Comparison of ENCODE assay signal across 15 cellular contexts in the genomic region with DNA sequence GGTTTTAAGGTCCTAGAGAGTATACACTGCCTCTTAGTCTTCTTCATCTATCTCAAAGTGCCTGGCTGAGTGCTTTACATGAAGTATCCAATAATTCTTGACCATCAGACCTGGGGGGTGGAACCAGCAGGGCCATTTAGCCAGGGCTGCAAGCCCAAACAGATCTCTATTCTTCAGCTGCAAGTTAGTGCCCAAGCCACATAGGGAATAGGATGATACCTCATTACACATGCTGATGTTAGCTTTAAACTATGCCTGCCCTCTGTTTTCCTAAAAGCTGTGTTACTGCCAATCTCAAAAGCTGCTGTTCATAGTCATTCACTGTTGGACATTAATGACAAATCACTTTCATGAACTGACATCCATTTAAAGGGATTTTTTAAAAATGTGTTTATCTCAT. TPM values are rescaled to one million over a fixed set of nuclear protein-coding genes. Genes with fewer than 3 reads are reported as not detected.
DNase-seq lines count a peak whose midpoint lies in the region; ATAC-seq and TF ChIP-seq lines count a peak whose summit lies in the region.
"Had no signal": no experiment of that assay in that cellular context is flagged by ENCODE, and none has a peak within 500 bp of the region (broad histone marks: within the 10 kb centered on the region; RNA-seq: fewer than 3 reads in every experiment).

No MANE protein-coding gene starts in this region.

- no peak for TF ChIP-seq CTCF in natural killer cell (IDR thresholded peaks at IDR 0.05)

- no peak overlapping the region for H3K4me3 Mint-ChIP-seq in activated T-cell treated with anti-CD3 and anti-CD28 coated beads, Interleukin-2, amount 50 U/mL, for 24 hours
- peak overlapping the region; percentile 32 for H3K4me3 Mint-ChIP-seq in activated T-helper 1 cell treated with anti-CD3 and anti-CD28 coated beads, Interleukin-12 subunit alpha, Interleukin-12 subunit beta, Interleukin-2, Interleukin-4 antibody, amounts not matched to agents 30 ng/mL and 10 ng/mL and 1 ng/mL, durations not matched to agents 14 hours and 24 hours and 36 hours
- peak overlapping the region; percentile 75 for H3K4me3 Mint-ChIP-seq in natural killer cell
- H3K4me3 Mint-ChIP-seq: neural crest cell had no signal

- no peaks in the 10 kb centered on the region for H3K36me3 Mint-ChIP-seq in activated T-cell treated with anti-CD3 and anti-CD28 coated beads, Interleukin-2, amount 50 U/mL, for 24 hours (ENCODE audit: low read depth)
- H3K36me3 Mint-ChIP-seq in activated T-helper 1 cell treated with anti-CD3 and anti-CD28 coated beads, Interleukin-12 subunit alpha, Interleukin-12 subunit beta, Interleukin-2, Interleukin-4 antibody, amounts not matched to agents 30 ng/mL and 10 ng/mL and 1 ng/mL, durations not matched to agents 14 hours and 24 hours and 36 hours (ENCODE audit: low read depth) = peaks cover 6% of the 10 kb centered on the region
- no peaks in the 10 kb centered on the region for H3K36me3 Mint-ChIP-seq in natural killer cell

- H3K79me2 ChIP-seq in mesendoderm (ENCODE audit: control insufficient read depth, insufficient read depth, low read length) = no peaks in the 10 kb centered on the region

- no peak overlapping the region for H3K4ac ChIP-seq in mesendoderm (ENCODE audit: low read depth, low read length)

- no peak overlapping the region for H3K9ac ChIP-seq in mesendoderm (ENCODE audit: low read length)

- intact Hi-C loops in activated T-helper 1 cell treated with anti-CD3 and anti-CD28 coated beads, Interleukin-12 subunit alpha, Interleukin-12 subunit beta, Interleukin-2, Interleukin-4 antibody, amounts not matched to agents 30 ng/mL and 10 ng/mL and 1 ng/mL, durations not matched to agents 14 hours and 24 hours and 36 hours (cut with micrococcal nuclease) = loop anchor here (5.0 kb wide), 2 partner anchors 306 to 479 kb away; no protein-coding TSS in a partner anchor
- intact Hi-C loops in natural killer cell (cut with micrococcal nuclease) = loop anchor here (5.0 kb wide), 1 partner anchor 54 kb away; no protein-coding TSS in a partner anchor

- H2BK120ac ChIP-seq in mesendoderm (ENCODE audit: low read depth, low read length) = no peak overlapping the region

- H3K27ac ChIP-seq in mesendoderm (ENCODE audit: low read depth, low read length) = no peak overlapping the region
- H3K27ac ChIP-seq: gastrocnemius medialis had no signal

- no peaks in the 10 kb centered on the region for H3K36me3 ChIP-seq in mesendoderm (ENCODE audit: control insufficient read depth, insufficient read depth, low read length)
- H3K36me3 ChIP-seq: gastrocnemius medialis had no signal

- H3K4me1 ChIP-seq in mesendoderm (ENCODE audit: control insufficient read depth, low read depth, low read length) = no peaks in the 10 kb centered on the region
- H3K4me1 ChIP-seq: gastrocnemius medialis had no signal

- H3K27ac Mint-ChIP-seq in activated T-cell treated with anti-CD3 and anti-CD28 coated beads, Interleukin-2, amount 50 U/mL, for 24 hours = peak overlapping the region; percentile 88
- peak overlapping the region; percentile 85 for H3K27ac Mint-ChIP-seq in activated T-helper 1 cell treated with anti-CD3 and anti-CD28 coated beads, Interleukin-12 subunit alpha, Interleukin-12 subunit beta, Interleukin-2, Interleukin-4 antibody, amounts not matched to agents 30 ng/mL and 10 ng/mL and 1 ng/mL, durations not matched to agents 14 hours and 24 hours and 36 hours
- peak overlapping the region; percentile 83 to 91 for H3K27ac Mint-ChIP-seq in natural killer cell

- H2BK15ac ChIP-seq in mesendoderm (replicated peaks; ENCODE audit: low read depth) = no peak overlapping the region

- no peak overlapping the region for H3K4me3 ChIP-seq in mesendoderm (ENCODE audit: low read length)
- H3K4me3 ChIP-seq: gastrocnemius medialis, lung had no signal

- peaks cover 82% of the 10 kb centered on the region for H3K4me1 Mint-ChIP-seq in activated T-cell treated with anti-CD3 and anti-CD28 coated beads, Interleukin-2, amount 50 U/mL, for 24 hours (ENCODE audit: low read depth)
- H3K4me1 Mint-ChIP-seq in activated T-helper 1 cell treated with anti-CD3 and anti-CD28 coated beads, Interleukin-12 subunit alpha, Interleukin-12 subunit beta, Interleukin-2, Interleukin-4 antibody, amounts not matched to agents 30 ng/mL and 10 ng/mL and 1 ng/mL, durations not matched to agents 14 hours and 24 hours and 36 hours (ENCODE audit: low read depth) = peaks cover 87% of the 10 kb centered on the region
- peaks cover 31 to 39% of the 10 kb centered on the region in 2 donors for H3K4me1 Mint-ChIP-seq in natural killer cell
- H3K4me1 Mint-ChIP-seq: neural crest cell had no signal

- H3K23ac ChIP-seq in mesendoderm (ENCODE audit: low read length) = no peak overlapping the region

- H3K79me1 ChIP-seq in mesendoderm (ENCODE audit: low read length) = no peaks in the 10 kb centered on the region

- H4K8ac ChIP-seq in mesendoderm (ENCODE audit: low read depth, low read length) = no peak overlapping the region

- peak; percentile 8 for ATAC-seq in HG03175 (IDR thresholded peaks at IDR 0.05; ENCODE audit: unreplicated experiment)
- no peak for ATAC-seq in natural killer cell
- no peak for ATAC-seq in HG02571 (IDR thresholded peaks at IDR 0.05; ENCODE audit: unreplicated experiment)
- ATAC-seq: gastrocnemius medialis had no signal

- no peaks in the 10 kb centered on the region for H3K27me3 ChIP-seq in mesendoderm (ENCODE audit: insufficient read depth, low read length, poor library complexity)
- H3K27me3 ChIP-seq: gastrocnemius medialis had no signal

- H2BK5ac ChIP-seq in mesendoderm (ENCODE audit: low read length) = no peak overlapping the region

- no peaks in the 10 kb centered on the region for H3K9me3 Mint-ChIP-seq in activated T-cell treated with anti-CD3 and anti-CD28 coated beads, Interleukin-2, amount 50 U/mL, for 24 hours
- H3K9me3 Mint-ChIP-seq in activated T-helper 1 cell treated with anti-CD3 and anti-CD28 coated beads, Interleukin-12 subunit alpha, Interleukin-12 subunit beta, Interleukin-2, Interleukin-4 antibody, amounts not matched to agents 30 ng/mL and 10 ng/mL and 1 ng/mL, durations not matched to agents 14 hours and 24 hours and 36 hours = peaks cover 12% of the 10 kb centered on the region
- H3K9me3 Mint-ChIP-seq in natural killer cell = no peaks in the 10 kb centered on the region
- H3K9me3 Mint-ChIP-seq: neural crest cell had no signal

- no peaks in the 10 kb centered on the region for H3K27me3 Mint-ChIP-seq in activated T-cell treated with anti-CD3 and anti-CD28 coated beads, Interleukin-2, amount 50 U/mL, for 24 hours
- H3K27me3 Mint-ChIP-seq in activated T-helper 1 cell treated with anti-CD3 and anti-CD28 coated beads, Interleukin-12 subunit alpha, Interleukin-12 subunit beta, Interleukin-2, Interleukin-4 antibody, amounts not matched to agents 30 ng/mL and 10 ng/mL and 1 ng/mL, durations not matched to agents 14 hours and 24 hours and 36 hours (ENCODE audit: insufficient read depth) = no peaks in the 10 kb centered on the region
- H3K27me3 Mint-ChIP-seq in natural killer cell (ENCODE audit: low read depth in 2 of 2) = no peaks in the 10 kb centered on the region

- no peak overlapping the region for H4K5ac ChIP-seq in mesendoderm (ENCODE audit: low read length)

- H3K18ac ChIP-seq in mesendoderm (ENCODE audit: low read length) = no peak overlapping the region

- no peak for DNase-seq in activated T-cell treated with anti-CD3 and anti-CD28 coated beads, Interleukin-2, amount 50 U/mL, for 24 hours
- DNase-seq in activated T-cell treated with anti-CD3 and anti-CD28 coated beads for 4 hours (no peak), natural killer cell (no peak), RKO (ENCODE audit: low spot score) (no peak), mesendoderm (no peak)
- no peak for DNase-seq in activated T-helper 1 cell treated with anti-CD3 and anti-CD28 coated beads, Interleukin-12 subunit alpha, Interleukin-12 subunit beta, Interleukin-2, Interleukin-4 antibody, amounts not matched to agents 30 ng/mL and 10 ng/mL and 1 ng/mL, durations not matched to agents 14 hours and 24 hours and 36 hours (ENCODE audit: low spot score)
- DNase-seq: Calu3, gastrocnemius medialis, SIG-M5 had no signal

- no peak overlapping the region for H3K4me2 ChIP-seq in mesendoderm (ENCODE audit: low read length)

- no peak overlapping the region for H2AK5ac ChIP-seq in mesendoderm (ENCODE audit: low read length)

- no peak overlapping the region for H3K56ac ChIP-seq in mesendoderm (ENCODE audit: low read length)

RNA-seq across cellular contexts. Expression of gene IFNG, which starts 16.7 kb away (rescaled TPM):
- 2,121 and 2,175 TPM in 2 replicates for total RNA-seq in activated T-helper 1 cell treated with anti-CD3 and anti-CD28 coated beads, Interleukin-12 subunit alpha, Interleukin-12 subunit beta, Interleukin-2, Interleukin-4 antibody, amounts not matched to agents 30 ng/mL and 10 ng/mL and 1 ng/mL, durations not matched to agents 14 hours and 24 hours and 36 hours
- total RNA-seq in natural killer cell = 100 to 1,000 TPM in 2 of 3 donors, 10 to 100 TPM in 1; 66.5 to 248 (median 124) TPM
- not detected for polyA plus RNA-seq in mesendoderm (2013, experiment 1 of 2)
- polyA plus RNA-seq in mesendoderm (2013, experiment 2 of 2) = not detected
- total RNA-seq: Calu3, cerebellum, gastrocnemius medialis, neural crest cell had no signal
- polyA plus RNA-seq: adipose tissue had no signal

RNA-seq across cellular contexts. Expression of gene IL26, which starts 49.4 kb away (rescaled TPM):
- 6.9 and 8.1 TPM in 2 replicates for total RNA-seq in activated T-helper 1 cell treated with anti-CD3 and anti-CD28 coated beads, Interleukin-12 subunit alpha, Interleukin-12 subunit beta, Interleukin-2, Interleukin-4 antibody, amounts not matched to agents 30 ng/mL and 10 ng/mL and 1 ng/mL, durations not matched to agents 14 hours and 24 hours and 36 hours
- total RNA-seq in natural killer cell = not detected
- not detected for polyA plus RNA-seq in mesendoderm (2013, experiment 1 of 2)
- not detected for polyA plus RNA-seq in mesendoderm (2013, experiment 2 of 2)
- total RNA-seq: Calu3, cerebellum, gastrocnemius medialis, lung, neural crest cell had no signal
- polyA plus RNA-seq: adipose tissue, lung had no signal
